9 cellular contexts compared by ENCODE assay signal in genomic region chr9:87599901-87600610, GRCh38.
DNase-seq lines count a peak whose midpoint lies in the region; ATAC-seq and TF ChIP-seq lines count a peak whose summit lies in the region.
"Had no signal": no experiment of that assay in that cellular context is flagged by ENCODE, and none has a peak within 500 bp of the region (broad histone marks: within the 10 kb centered on the region; RNA-seq: fewer than 3 reads in every experiment).

No MANE protein-coding gene starts in this region.

- peak; percentile 47 for DNase-seq in AG04450 (ENCODE audit: low read depth, low spot score)
- peak; percentile 96 for DNase-seq in M059J (ENCODE audit: low read depth)
- no peak for DNase-seq in mucosa of descending colon
- no peak for DNase-seq in NCI-H1092 treated with DMSO at 0.1 percent for 48 hours (lab: John Stamatoyannopoulos, UW)
- no peak for DNase-seq in activated CD8-positive, alpha-beta T cell treated with anti-CD3 and anti-CD28 coated beads for 36 hours
- no peak for DNase-seq in NK-92 treated with Interleukin-12 subunit alpha and Interleukin-12 subunit beta, amount 100 ng/mL, for 24 hours (lab: John Stamatoyannopoulos, UW)
- DNase-seq: NCI-H524 had no signal

- no peak overlapping the region; the same call in 1 of the 2 replicates for H3K4me3 ChIP-seq in AG04450 (ENCODE audit: low read depth, low read length)
- peak overlapping the region; percentile 32 for H3K4me3 ChIP-seq in endocrine pancreas (ENCODE audit: control insufficient read depth, insufficient read depth, low read length)
- H3K4me3 ChIP-seq in mucosa of descending colon, result no peak overlapping the region

- CTCF ChIA-PET in AG04450 (lab: Charles Lee), result interaction anchor here (1.0 kb wide), 1 partner anchor 1186 kb away, joined by 5 read pairs; no protein-coding TSS in a partner anchor
- CTCF ChIA-PET in activated CD8-positive, alpha-beta T cell treated with anti-CD3 and anti-CD28 coated beads for 36 hours (lab: Charles Lee), result interaction anchor here (0.6 kb wide), 1 partner anchor 244 kb away, joined by 4 read pairs; no protein-coding TSS in a partner anchor

- H3K4me1 ChIP-seq in endocrine pancreas (ENCODE audit: control insufficient read depth, insufficient read depth, low read length) (peaks cover 6% of the 10 kb centered on the region), mucosa of descending colon (ENCODE audit: low read depth) (peaks cover 5% of the 10 kb centered on the region)

- no peak overlapping the region for H3K27ac Mint-ChIP-seq in activated CD8-positive, alpha-beta T cell treated with anti-CD3 and anti-CD28 coated beads for 36 hours

- POLR2A ChIA-PET in AG04450 (lab: Yijun Ruan, JAX), result interaction anchor here (1.1 kb wide), 1 partner anchor 126 kb away, joined by 4 read pairs; the partner anchor contains the start of gene CTSL
- POLR2A ChIA-PET in activated CD8-positive, alpha-beta T cell treated with anti-CD3 and anti-CD28 coated beads for 36 hours (lab: Charles Lee), result no interaction called here

- TF ChIP-seq CTCF in AG04450 (IDR thresholded peaks at IDR 0.05; ENCODE audit: low read depth, low read length) (no peak), mucosa of descending colon (IDR thresholded peaks at IDR 0.05) (no peak)
- TF ChIP-seq CTCF in activated CD8-positive, alpha-beta T cell treated with anti-CD3 and anti-CD28 coated beads for 36 hours (IDR thresholded peaks at IDR 0.05), result no peak

- H3K27me3 Mint-ChIP-seq in activated CD8-positive, alpha-beta T cell treated with anti-CD3 and anti-CD28 coated beads for 36 hours, result peaks cover 6% of the 10 kb centered on the region

- H3K27ac ChIP-seq in AG04450 (ENCODE audit: low read depth, low read length), result no peak overlapping the region

- H3K27me3 ChIP-seq in AG04450 (ENCODE audit: control insufficient read depth, insufficient read depth, low read length) (peaks cover 3% of the 10 kb centered on the region), endocrine pancreas (ENCODE audit: control insufficient read depth, insufficient read depth, low read length) (no peaks in the 10 kb centered on the region)

- no peaks in the 10 kb centered on the region for H3K9me3 Mint-ChIP-seq in activated CD8-positive, alpha-beta T cell treated with anti-CD3 and anti-CD28 coated beads for 36 hours

- H3K4me1 Mint-ChIP-seq in activated CD8-positive, alpha-beta T cell treated with anti-CD3 and anti-CD28 coated beads for 36 hours (ENCODE audit: low read depth), result peaks cover 4% of the 10 kb centered on the region

- no peaks in the 10 kb centered on the region for H3K36me3 Mint-ChIP-seq in activated CD8-positive, alpha-beta T cell treated with anti-CD3 and anti-CD28 coated beads for 36 hours (ENCODE audit: low read depth)

- H3K36me3 ChIP-seq in endocrine pancreas (ENCODE audit: control insufficient read depth, insufficient read depth, low read length) (peaks cover 3% of the 10 kb centered on the region), mucosa of descending colon (ENCODE audit: low read depth) (no peaks in the 10 kb centered on the region)

- no peaks in the 10 kb centered on the region for H3K9me3 ChIP-seq in AG04450 (ENCODE audit: control insufficient read depth, insufficient read depth, low read length)
- no peaks in the 10 kb centered on the region for H3K9me3 ChIP-seq in endocrine pancreas (ENCODE audit: control insufficient read depth, low read length)
- H3K9me3 ChIP-seq in mucosa of descending colon, result no peaks in the 10 kb centered on the region

- no peak overlapping the region for H3K9ac ChIP-seq in endocrine pancreas (ENCODE audit: control insufficient read depth, insufficient read depth, low read length)

- H3K4me3 Mint-ChIP-seq in activated CD8-positive, alpha-beta T cell treated with anti-CD3 and anti-CD28 coated beads for 36 hours, result no peak overlapping the region

- ATAC-seq in mucosa of descending colon (peak; percentile 82), HG03045 (IDR thresholded peaks at IDR 0.05; ENCODE audit: unreplicated experiment) (no peak)
- no peak for ATAC-seq in activated CD8-positive, alpha-beta T cell treated with anti-CD3 and anti-CD28 coated beads for 36 hours

- intact Hi-C loops in mucosa of descending colon (cut with DNase I, micrococcal nuclease), result no loop called here
- intact Hi-C loops in activated CD8-positive, alpha-beta T cell treated with anti-CD3 and anti-CD28 coated beads for 36 hours (cut with micrococcal nuclease), result no loop called here

Comparison
In these comparisons a context has a peak if more than half of its experiments do, and no peak if none do; other contexts are left out.
1. DNase-seq: peak in AG04450 (single experiment) and M059J (single experiment); none in mucosa of descending colon (0 of 3), NCI-H1092 treated with DMSO at 0.1 percent for 48 hours (single experiment), activated CD8-positive, alpha-beta T cell treated with anti-CD3 and anti-CD28 coated beads for 36 hours (single experiment) and NK-92 treated with Interleukin-12 subunit alpha and Interleukin-12 subunit beta, amount 100 ng/mL, for 24 hours (single experiment).